ENCODE assay signal across 10 cellular contexts in genomic region chr7:40199076-40199802, GRCh38.
DNase-seq lines count a peak whose midpoint lies in the region; ATAC-seq and TF ChIP-seq lines count a peak whose summit lies in the region.
"Had no signal": no experiment of that assay in that cellular context is flagged by ENCODE, and none has a peak within 500 bp of the region (broad histone marks: within the 10 kb centered on the region; RNA-seq: fewer than 3 reads in every experiment).

No MANE protein-coding gene starts in this region.

- no peaks in the 10 kb centered on the region for H3K27me3 ChIP-seq in thoracic aorta (replicated peaks; ENCODE audit: insufficient read depth)

- H3K4me1 ChIP-seq in thoracic aorta (ENCODE audit: control insufficient read depth in 1 of 2, low read depth in 2 of 2): peaks cover 3 to 35% of the 10 kb centered on the region in 2 donors

- no peaks in the 10 kb centered on the region for H3K9me3 ChIP-seq in thoracic aorta

- H3K36me3 ChIP-seq in thoracic aorta: no peaks in the 10 kb centered on the region

- CTCF ChIA-PET in RWPE1 (lab: Yijun Ruan, JAX): interaction anchor here (0.5 to 0.7 kb wide), 3 partner anchors 32 to 1283 kb away, joined by 3 to 4 read pairs (median 3); no protein-coding TSS in a partner anchor

- DNase-seq in SIG-M5 treated with dmso at 0.1 percent for 504 hours (lab: John Stamatoyannopoulos, UW; ENCODE audit: unreplicated experiment): peak; percentile 10
- DNase-seq in SIG-M5 (lab: John Stamatoyannopoulos, UW): no peak
- no peak for DNase-seq in RWPE1 (ENCODE audit: low spot score)
- peak; percentile 65 for DNase-seq in fibroblast of the conjunctiva (ENCODE audit: low read depth)
- DNase-seq in thoracic aorta (ENCODE audit: low spot score): no peak
- DNase-seq in GM19238 (ENCODE audit: insufficient read length, low spot score): no peak
- no peak for DNase-seq in effector CD8-positive, alpha-beta T cell (lab: John Stamatoyannopoulos, UW)
- DNase-seq: CD4-positive, alpha-beta memory T cell; NCI-H2029 treated with DMSO at 0.1 percent for 48 hours had no signal

- no peak overlapping the region for H3K4me3 ChIP-seq in thoracic aorta

- H3K27ac ChIP-seq in RWPE1 (no peak overlapping the region), thoracic aorta (peak overlapping the region in 1 of 2 donors; percentile 53)

- ATAC-seq in thoracic aorta (ENCODE audit: insufficient number of reproducible peaks, low FRiP score, low read depth) (no peak), HG03460 (IDR thresholded peaks at IDR 0.05; ENCODE audit: unreplicated experiment) (no peak)

- TF ChIP-seq CTCF in RWPE1 (conservative IDR thresholded peaks at IDR 0.05; ENCODE audit: low read depth) (0 out of 2 replicates have a peak, but pooled peaks have one; percentile 17), thoracic aorta (IDR thresholded peaks at IDR 0.05) (peak; percentile 31)

- POLR2A ChIA-PET in RWPE1 (lab: Yijun Ruan, JAX; ENCODE audit: low non-redundant PET): no interaction called here

Comparison
In these comparisons a context has a peak if more than half of its experiments do, and no peak if none do; other contexts are left out.
1. DNase-seq: peak in SIG-M5 treated with dmso at 0.1 percent for 504 hours (single experiment) and fibroblast of the conjunctiva (single experiment); none in SIG-M5 (single experiment), RWPE1 (single experiment), thoracic aorta (single experiment), GM19238 (single experiment) and effector CD8-positive, alpha-beta T cell (single experiment).